In genomic region chr22:36900880-36901279, GRCh38 we compare ENCODE assay signal across 16 cellular contexts. TPM values are rescaled to one million over a fixed set of nuclear protein-coding genes. Genes with fewer than 3 reads are reported as not detected.
DNase-seq lines count a peak whose midpoint lies in the region; ATAC-seq and TF ChIP-seq lines count a peak whose summit lies in the region.
"Had no signal": no experiment of that assay in that cellular context is flagged by ENCODE, and none has a peak within 500 bp of the region (broad histone marks: within the 10 kb centered on the region; RNA-seq: fewer than 3 reads in every experiment).

No MANE protein-coding gene starts in this region.

- peaks cover 5% of the 10 kb centered on the region for H3K36me3 Mint-ChIP-seq in activated naive CD8-positive, alpha-beta T cell treated with anti-CD3 and anti-CD28 coated beads, Interleukin-2, amount 10 ng/mL, durations not matched to agents 7 days and 5 days
- no peaks in the 10 kb centered on the region for H3K36me3 Mint-ChIP-seq in activated naive CD8-positive, alpha-beta T cell treated with anti-CD3 and anti-CD28 coated beads for 36 hours

- no peaks in the 10 kb centered on the region for H4K20me1 ChIP-seq in OCI-LY3 (ENCODE audit: insufficient read depth, low read length)

- peak overlapping the region; percentile 80 for H3K4me2 ChIP-seq in OCI-LY3 (ENCODE audit: low read length)

- peaks cover 14% of the 10 kb centered on the region for H3K9me3 Mint-ChIP-seq in activated naive CD8-positive, alpha-beta T cell treated with anti-CD3 and anti-CD28 coated beads, Interleukin-2, amount 10 ng/mL, durations not matched to agents 7 days and 5 days
- peaks cover 2% of the 10 kb centered on the region for H3K9me3 Mint-ChIP-seq in activated naive CD8-positive, alpha-beta T cell treated with anti-CD3 and anti-CD28 coated beads for 36 hours

- peak overlapping the region; percentile 55 for H3K4me3 Mint-ChIP-seq in activated naive CD8-positive, alpha-beta T cell treated with anti-CD3 and anti-CD28 coated beads, Interleukin-2, amount 10 ng/mL, durations not matched to agents 7 days and 5 days
- no peak overlapping the region for H3K4me3 Mint-ChIP-seq in activated naive CD8-positive, alpha-beta T cell treated with anti-CD3 and anti-CD28 coated beads for 36 hours
- H3K4me3 Mint-ChIP-seq: memory B cell had no signal

- H3K27ac Mint-ChIP-seq in activated naive CD8-positive, alpha-beta T cell treated with anti-CD3 and anti-CD28 coated beads, Interleukin-2, amount 10 ng/mL, durations not matched to agents 7 days and 5 days: peak overlapping the region; percentile 86
- no peak overlapping the region for H3K27ac Mint-ChIP-seq in activated naive CD8-positive, alpha-beta T cell treated with anti-CD3 and anti-CD28 coated beads for 36 hours

- H3K4me1 ChIP-seq in OCI-LY3 (ENCODE audit: low read length): peaks cover 43% of the 10 kb centered on the region
- H3K4me1 ChIP-seq in thymus (ENCODE audit: control insufficient read depth, insufficient read depth, low read length): no peaks in the 10 kb centered on the region
- H3K4me1 ChIP-seq: upper lobe of left lung had no signal

- H3K36me3 ChIP-seq in OCI-LY3 (replicated peaks; ENCODE audit: low read depth, low read length) (peaks cover 9% of the 10 kb centered on the region), thymus (ENCODE audit: control insufficient read depth, insufficient read depth) (no peaks in the 10 kb centered on the region)
- H3K36me3 ChIP-seq: upper lobe of left lung had no signal

- H2AFZ ChIP-seq in OCI-LY3 (ENCODE audit: low read depth, low read length): no peak overlapping the region

- peak overlapping the region; percentile 51 for H3K4me3 ChIP-seq in OCI-LY3 (ENCODE audit: low read length)
- H3K4me3 ChIP-seq in thymus (ENCODE audit: low read length): no peak overlapping the region
- H3K4me3 ChIP-seq: upper lobe of left lung had no signal

- H3K9me3 ChIP-seq in OCI-LY3 (ENCODE audit: insufficient read depth, low read length) (peaks cover 5% of the 10 kb centered on the region; the same call in 1 of the 2 replicates), thymus (ENCODE audit: control insufficient read depth) (no peaks in the 10 kb centered on the region)

- no peak for TF ChIP-seq CTCF in OCI-LY3 (IDR thresholded peaks at IDR 0.05; ENCODE audit: low read depth, low read length)

- peak overlapping the region; percentile 50; the same call in 1 of the 2 replicates for H3K9ac ChIP-seq in OCI-LY3 (ENCODE audit: low read length)

- peak overlapping the region; percentile 88 for H3K27ac ChIP-seq in OCI-LY3 (ENCODE audit: low read length)
- H3K27ac ChIP-seq in thymus (ENCODE audit: low read depth): peak overlapping the region; percentile 52
- H3K27ac ChIP-seq: upper lobe of left lung had no signal

- no peak for ATAC-seq in activated naive CD8-positive, alpha-beta T cell treated with anti-CD3 and anti-CD28 coated beads, Interleukin-2, amount 10 ng/mL, durations not matched to agents 7 days and 5 days (ENCODE audit: low read depth)
- no peak for ATAC-seq in HG03039 (IDR thresholded peaks at IDR 0.05; ENCODE audit: unreplicated experiment)
- ATAC-seq: sciatic nerve had no signal

- peaks cover 5% of the 10 kb centered on the region for H3K27me3 Mint-ChIP-seq in activated naive CD8-positive, alpha-beta T cell treated with anti-CD3 and anti-CD28 coated beads, Interleukin-2, amount 10 ng/mL, durations not matched to agents 7 days and 5 days
- H3K27me3 Mint-ChIP-seq in activated naive CD8-positive, alpha-beta T cell treated with anti-CD3 and anti-CD28 coated beads for 36 hours: peaks cover 37% of the 10 kb centered on the region

- no peaks in the 10 kb centered on the region for H3K79me2 ChIP-seq in OCI-LY3 (ENCODE audit: low read length)

- DNase-seq in activated naive CD8-positive, alpha-beta T cell treated with anti-CD3 and anti-CD28 coated beads, Interleukin-2, amount 10 ng/mL, durations not matched to agents 7 days and 5 days: no peak
- DNase-seq in activated naive CD8-positive, alpha-beta T cell treated with anti-CD3 and anti-CD28 coated beads for 36 hours: no peak
- DNase-seq in iPS DF 4.7 (ENCODE audit: extremely low read depth, low spot score) (peak; percentile 66), germinal center (ENCODE audit: low spot score) (no peak), NCI-H524 treated with DMSO at 0.1 percent for 48 hours (lab: John Stamatoyannopoulos, UW) (no peak)
- DNase-seq: amygdala, Calu3, NCI-H2081 treated with DMSO at 0.1 percent for 48 hours, NCI-H748 treated with DMSO at 0.1 percent for 48 hours, upper lobe of left lung had no signal

- 85% methylated on average over 4 of the region's 4 CpGs for WGBS in thymus

- no peaks in the 10 kb centered on the region; the same call in 1 of the 2 replicates for H3K27me3 ChIP-seq in OCI-LY3 (ENCODE audit: low read depth, low read length)
- no peaks in the 10 kb centered on the region for H3K27me3 ChIP-seq in thymus (ENCODE audit: control insufficient read depth, insufficient read depth)
- H3K27me3 ChIP-seq: upper lobe of left lung had no signal

- H3K4me1 Mint-ChIP-seq in activated naive CD8-positive, alpha-beta T cell treated with anti-CD3 and anti-CD28 coated beads, Interleukin-2, amount 10 ng/mL, durations not matched to agents 7 days and 5 days: peaks cover 18% of the 10 kb centered on the region
- H3K4me1 Mint-ChIP-seq in activated naive CD8-positive, alpha-beta T cell treated with anti-CD3 and anti-CD28 coated beads for 36 hours: no peaks in the 10 kb centered on the region

- POLR2A ChIA-PET in activated naive CD8-positive, alpha-beta T cell treated with anti-CD3 and anti-CD28 coated beads, Interleukin-2, amount 10 ng/mL, durations not matched to agents 7 days and 5 days (lab: Charles Lee): interaction anchor here (0.7 to 1.4 kb wide), 3 partner anchors 9 to 40 kb away, joined by 3 to 5 read pairs (median 4); no protein-coding TSS in a partner anchor

RNA-seq across cellular contexts. Expression of gene CSF2RB, which starts 12.5 kb away (rescaled TPM):
- 1 to 10 TPM; 1.1 to 1.3 TPM for total RNA-seq in activated naive CD8-positive, alpha-beta T cell treated with anti-CD3 and anti-CD28 coated beads, Interleukin-2, amount 10 ng/mL, durations not matched to agents 7 days and 5 days
- under 1 TPM; 0.14 to 0.31 TPM for total RNA-seq in activated naive CD8-positive, alpha-beta T cell treated with anti-CD3 and anti-CD28 coated beads for 36 hours
- polyA plus RNA-seq in thymus: 14.6 TPM
- total RNA-seq: Calu3 had no signal

RNA-seq across cellular contexts. Expression of gene NCF4, which starts 40.1 kb away (rescaled TPM):
- total RNA-seq in activated naive CD8-positive, alpha-beta T cell treated with anti-CD3 and anti-CD28 coated beads, Interleukin-2, amount 10 ng/mL, durations not matched to agents 7 days and 5 days: 10 to 100 TPM; 31.0 to 35.3 TPM
- 1 to 10 TPM; 2.3 to 2.5 TPM for total RNA-seq in activated naive CD8-positive, alpha-beta T cell treated with anti-CD3 and anti-CD28 coated beads for 36 hours
- polyA plus RNA-seq in thymus: 24.0 TPM
- total RNA-seq: Calu3, chondrocyte had no signal

Comparison
In these comparisons a context has a peak if more than half of its experiments do, and no peak if none do; other contexts are left out.
1. RNA of gene NCF4, which starts 40.1 kb away (total RNA-seq): 31.0 to 35.3 TPM in activated naive CD8-positive, alpha-beta T cell treated with anti-CD3 and anti-CD28 coated beads, Interleukin-2, amount 10 ng/mL, durations not matched to agents 7 days and 5 days; 2.3 to 2.5 TPM in activated naive CD8-positive, alpha-beta T cell treated with anti-CD3 and anti-CD28 coated beads for 36 hours; every median in the first group is over 4 times any median in the second.